In genomic region chr14:77031680-77032482, GRCh38 we compare ENCODE assay signal across 8 cellular contexts. TPM values are rescaled to one million over a fixed set of nuclear protein-coding genes. Genes with fewer than 3 reads are reported as not detected.
DNase-seq lines count a peak whose midpoint lies in the region; ATAC-seq and TF ChIP-seq lines count a peak whose summit lies in the region.

No MANE protein-coding gene starts in this region.

- CTCF ChIA-PET in activated CD8-positive, alpha-beta T cell treated with anti-CD3 and anti-CD28 coated beads for 36 hours (lab: Charles Lee): interaction anchor here (0.7 to 2.2 kb wide), 8 partner anchors 8 to 119 kb away, joined by 3 to 6 read pairs (median 4); no protein-coding TSS in a partner anchor

- TF ChIP-seq POLR2A in spleen (IDR thresholded peaks at IDR 0.05): no peak

- intact Hi-C loops in activated CD8-positive, alpha-beta T cell treated with anti-CD3 and anti-CD28 coated beads for 36 hours (cut with micrococcal nuclease): loop anchor here (2.0 kb wide), 1 partner anchor 71 kb away; no protein-coding TSS in a partner anchor
- intact Hi-C loops in left cardiac atrium (cut with DNase I) (no loop called here), spleen (cut with DNase I; ENCODE audit: low total_unique reads) (no loop called here)

- peaks cover 5% of the 10 kb centered on the region for H3K36me3 Mint-ChIP-seq in activated CD8-positive, alpha-beta T cell treated with anti-CD3 and anti-CD28 coated beads for 36 hours (ENCODE audit: low read depth)

- H3K9me3 ChIP-seq in HUES64 (ENCODE audit: insufficient read depth, low read depth, low read length) (no peaks in the 10 kb centered on the region), spleen (no peaks in the 10 kb centered on the region), HAP-1 (no peaks in the 10 kb centered on the region)

- H3K4me1 Mint-ChIP-seq in activated CD8-positive, alpha-beta T cell treated with anti-CD3 and anti-CD28 coated beads for 36 hours (ENCODE audit: low read depth): peaks cover 52% of the 10 kb centered on the region

- in situ Hi-C loops in HAP-1 (cut with MboI; ENCODE audit: low sequenced_read_pairs): loop anchor here (5.0 kb wide), 1 partner anchor 85 kb away; no protein-coding TSS in a partner anchor

- no peaks in the 10 kb centered on the region for H3K27me3 Mint-ChIP-seq in activated CD8-positive, alpha-beta T cell treated with anti-CD3 and anti-CD28 coated beads for 36 hours

- H3K9me3 Mint-ChIP-seq in activated CD8-positive, alpha-beta T cell treated with anti-CD3 and anti-CD28 coated beads for 36 hours: no peaks in the 10 kb centered on the region

- H3K27ac ChIP-seq in HUES64 (ENCODE audit: low read depth, low read length) (peak overlapping the region; percentile 94; the same call in 1 of the 2 replicates), spleen (peak overlapping the region; percentile 82 to 100 (median 100))

- peaks cover under 1% of the 10 kb centered on the region; the same call in 1 of the 2 replicates for H3K27me3 ChIP-seq in HUES64 (ENCODE audit: insufficient read depth, low read length)
- H3K27me3 ChIP-seq in spleen (replicated peaks in 1 of 7): no peaks in the 10 kb centered on the region
- H3K27me3 ChIP-seq in HAP-1 (ENCODE audit: low read depth): no peaks in the 10 kb centered on the region

- no peak overlapping the region; the same call in 1 of the 2 replicates for H3K9ac ChIP-seq in HUES64 (ENCODE audit: low read depth, low read length)

- no peaks in the 10 kb centered on the region for H3K36me3 ChIP-seq in HUES64 (ENCODE audit: insufficient read depth, low read length)
- H3K36me3 ChIP-seq in spleen: peaks cover 0 to 4% (median 0%) of the 10 kb centered on the region in 6 donors
- H3K36me3 ChIP-seq in HAP-1 (replicated peaks): no peaks in the 10 kb centered on the region; the same call in 1 of the 2 replicates

- DNase-seq in activated CD8-positive, alpha-beta T cell treated with anti-CD3 and anti-CD28 coated beads for 36 hours: no peak
- DNase-seq in left cardiac atrium: peak; percentile 37
- no peak for DNase-seq in spleen
- no peak for DNase-seq in SKM-1 treated with dmso at 0.1 percent for 144 hours (lab: John Stamatoyannopoulos, UW; ENCODE audit: unreplicated experiment)
- DNase-seq in NCI-H774 (lab: John Stamatoyannopoulos, UW): no peak
- no peak for DNase-seq in cerebellum (ENCODE audit: low spot score)
- DNase-seq in HAP-1 (ENCODE audit: low spot score in 2 of 2): no peak

- H3K4me3 Mint-ChIP-seq in activated CD8-positive, alpha-beta T cell treated with anti-CD3 and anti-CD28 coated beads for 36 hours: peak overlapping the region; percentile 87

- 39% methylated on average over 9 of the region's 9 CpGs for WGBS in HUES64
- WGBS in spleen, 5 donors: 54 to 62% (median 59%) methylated on average over 9 of the region's 9 CpGs

- ATAC-seq in activated CD8-positive, alpha-beta T cell treated with anti-CD3 and anti-CD28 coated beads for 36 hours: no peak
- ATAC-seq in left cardiac atrium: no peak

- H3K4me1 ChIP-seq in HUES64 (ENCODE audit: insufficient read depth, low read length) (peaks cover 33% of the 10 kb centered on the region), spleen (peaks cover 42 to 85% (median 74%) of the 10 kb centered on the region in 6 donors), HAP-1 (peaks cover 32% of the 10 kb centered on the region)

- TF ChIP-seq CTCF in activated CD8-positive, alpha-beta T cell treated with anti-CD3 and anti-CD28 coated beads for 36 hours (IDR thresholded peaks at IDR 0.05): no peak
- TF ChIP-seq CTCF in spleen (IDR thresholded peaks at IDR 0.05 in 8 of 11, conservative IDR thresholded peaks at IDR 0.05 in 3 of 11): no peak

- H3K4me3 ChIP-seq in HUES64 (ENCODE audit: low read length) (0 out of 2 replicates have a peak overlapping the region, but pooled peaks have one; percentile 55), spleen (no peak overlapping the region), HAP-1 (no peak overlapping the region)

- peak overlapping the region; percentile 98 for H3K27ac Mint-ChIP-seq in activated CD8-positive, alpha-beta T cell treated with anti-CD3 and anti-CD28 coated beads for 36 hours

- POLR2A ChIA-PET in activated CD8-positive, alpha-beta T cell treated with anti-CD3 and anti-CD28 coated beads for 36 hours (lab: Charles Lee): interaction anchor here (0.6 to 3.8 kb wide), 10 partner anchors 7 to 157 kb away, joined by 3 to 19 read pairs (median 4); no protein-coding TSS in a partner anchor

RNA-seq across cellular contexts. Expression of gene IRF2BPL, which starts 3.4 kb away (rescaled TPM):
- polyA plus RNA-seq in HUES64 (2013, experiment 1 of 2): 46.8 TPM
- 53.2 TPM for polyA plus RNA-seq in HUES64 (2013, experiment 2 of 2)
- total RNA-seq in activated CD8-positive, alpha-beta T cell treated with anti-CD3 and anti-CD28 coated beads for 36 hours: 10 to 100 TPM; 36.2 to 37.7 TPM
- total RNA-seq in left cardiac atrium (10 to 100 TPM; 41.4 to 47.5 TPM), spleen (10 to 100 TPM; 38.2 to 62.7 (median 47.7) TPM), cerebellum (28.5 TPM)
- 10 to 100 TPM in 1 of 3 donors, 1 to 10 TPM in 2; 4.1 to 15.8 (median 6.3) TPM for polyA plus RNA-seq in spleen
